22 cellular contexts compared by ENCODE assay signal in the genomic region with DNA sequence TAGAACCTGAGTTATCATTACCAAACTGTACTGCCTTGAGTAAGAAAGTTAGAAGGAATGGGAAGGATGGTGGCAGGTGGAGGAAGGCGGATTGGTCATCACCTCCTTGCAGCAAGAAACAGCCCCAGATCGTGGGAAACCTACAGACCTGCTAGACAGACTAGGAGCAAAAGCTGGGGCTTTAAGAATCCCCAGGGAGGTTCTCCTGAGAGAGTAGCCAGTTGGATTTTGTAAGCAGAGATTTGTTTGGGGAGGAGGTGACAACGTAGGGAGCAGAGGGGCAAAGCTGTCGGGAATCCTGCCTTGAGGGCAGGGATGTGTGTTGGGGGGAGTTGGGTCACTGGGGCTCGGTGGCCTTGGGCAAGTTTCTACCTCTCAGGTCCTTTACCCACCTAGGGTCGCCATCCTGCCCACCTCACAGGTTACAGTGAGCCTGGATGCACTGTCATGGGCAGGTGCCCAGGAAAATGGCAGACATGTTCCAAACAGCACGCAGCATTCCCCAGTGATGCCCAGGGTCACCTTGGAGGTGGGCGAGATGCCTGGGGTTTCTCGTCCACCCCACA. TPM values are rescaled to one million over a fixed set of nuclear protein-coding genes. Genes with fewer than 3 reads are reported as not detected.
A peak's percentile ranks its signal among the peaks of the same experiment; 100 is the strongest.
DNase-seq lines count a peak whose midpoint lies in the region; FAIRE-seq and TF ChIP-seq lines count a peak whose summit lies in the region.
"Had no signal": no experiment of that assay in that cellular context is flagged by ENCODE, and none has a peak within 500 bp of the region (broad histone marks: within the 10 kb centered on the region; RNA-seq: fewer than 3 reads in every experiment).

No MANE protein-coding gene starts in this region.

- H3K9me3 ChIP-seq in SK-N-MC (ENCODE audit: low read depth, low read length), result no peaks in the 10 kb centered on the region
- no peaks in the 10 kb centered on the region for H3K9me3 ChIP-seq in neural progenitor cell (ENCODE audit: low read depth)
- H3K9me3 ChIP-seq in left ventricle myocardium inferior (replicated peaks), result no peaks in the 10 kb centered on the region
- H3K9me3 ChIP-seq: gastroesophageal sphincter, ovary, thoracic aorta had no signal

- peak overlapping the region; percentile 41 for H3K4me3 Mint-ChIP-seq in neural progenitor cell
- no peak overlapping the region for H3K4me3 Mint-ChIP-seq in activated CD4-positive, alpha-beta memory T cell treated with anti-CD3 and anti-CD28 coated beads, Interleukin-2, amount 10 ng/mL, durations not matched to agents 7 days and 5 days
- H3K4me3 Mint-ChIP-seq: activated CD4-positive, alpha-beta memory T cell treated with anti-CD3 and anti-CD28 coated beads for 36 hours; brain had no signal

- POLR2A ChIA-PET in activated CD4-positive, alpha-beta memory T cell treated with anti-CD3 and anti-CD28 coated beads, Interleukin-2, amount 10 ng/mL, durations not matched to agents 7 days and 5 days (lab: Charles Lee), result no interaction called here

- TF ChIP-seq CTCF in neural progenitor cell (IDR thresholded peaks at IDR 0.05) (no peak), left ventricle myocardium inferior (IDR thresholded peaks at IDR 0.05; ENCODE audit: borderline replicate concordance) (no peak)

- H3K27me3 ChIP-seq in neural progenitor cell (peaks cover 28% of the 10 kb centered on the region), left ventricle myocardium inferior (ENCODE audit: low read depth) (peaks cover 31% of the 10 kb centered on the region)
- H3K27me3 ChIP-seq: ovary had no signal

- H3K4me3 ChIP-seq in SK-N-MC, result no peak overlapping the region
- no peak overlapping the region for H3K4me3 ChIP-seq in neural progenitor cell
- no peak overlapping the region for H3K4me3 ChIP-seq in left ventricle myocardium inferior
- H3K4me3 ChIP-seq: BLaER1 treated with 17β-estradiol and CSF1 and Interleukin-3, amounts not matched to agents 10 nM and 100 nM; lung; ovary had no signal

- no peak for DNase-seq in HTR-8/SVneo (ENCODE audit: insufficient read length, low spot score)
- DNase-seq in SK-N-MC (ENCODE audit: low read depth, low spot score), result no peak
- no peak for DNase-seq in neural progenitor cell (ENCODE audit: low spot score)
- no peak for DNase-seq in NCI-H1092 treated with DMSO at 0.1 percent for 48 hours (lab: John Stamatoyannopoulos, UW)
- DNase-seq in activated CD4-positive, alpha-beta memory T cell treated with anti-CD3 and anti-CD28 coated beads, Interleukin-2, amount 10 ng/mL, durations not matched to agents 7 days and 5 days, result no peak
- no peak for DNase-seq in left ventricle myocardium inferior
- DNase-seq: NCI-H1092, NCI-H446 treated with DMSO at 0.1 percent for 48 hours had no signal

- H3K27me3 Mint-ChIP-seq in neural progenitor cell (ENCODE audit: insufficient read depth, low read depth), result peaks cover 10% of the 10 kb centered on the region
- peaks cover 24% of the 10 kb centered on the region for H3K27me3 Mint-ChIP-seq in activated CD4-positive, alpha-beta memory T cell treated with anti-CD3 and anti-CD28 coated beads, Interleukin-2, amount 10 ng/mL, durations not matched to agents 7 days and 5 days

- no peak overlapping the region for H2AFZ ChIP-seq in neural progenitor cell (replicated peaks)

- no peaks in the 10 kb centered on the region for H3F3A ChIP-seq in neural progenitor cell (ENCODE audit: low read depth)

- H3K9ac ChIP-seq in SK-N-MC (ENCODE audit: insufficient read length) (no peak overlapping the region), neural progenitor cell (no peak overlapping the region)
- H3K9ac ChIP-seq: BLaER1 treated with 17β-estradiol and CSF1 and Interleukin-3, amounts not matched to agents 10 nM and 100 nM had no signal

- H3K9me3 Mint-ChIP-seq in neural progenitor cell, result no peaks in the 10 kb centered on the region
- no peaks in the 10 kb centered on the region for H3K9me3 Mint-ChIP-seq in activated CD4-positive, alpha-beta memory T cell treated with anti-CD3 and anti-CD28 coated beads, Interleukin-2, amount 10 ng/mL, durations not matched to agents 7 days and 5 days
- H3K9me3 Mint-ChIP-seq: activated CD4-positive, alpha-beta memory T cell treated with anti-CD3 and anti-CD28 coated beads for 36 hours; activated T-helper 1 cell treated with anti-CD3 and anti-CD28 coated beads, Interleukin-12 subunit alpha, Interleukin-12 subunit beta, Interleukin-2, Interleukin-4 antibody, amounts not matched to agents 30 ng/mL and 10 ng/mL and 1 ng/mL, durations not matched to agents 14 hours and 24 hours and 36 hours; brain; naive thymus-derived CD8-positive, alpha-beta T cell had no signal

- H3K4me1 Mint-ChIP-seq in neural progenitor cell, result peaks cover 7% of the 10 kb centered on the region
- H3K4me1 Mint-ChIP-seq in activated CD4-positive, alpha-beta memory T cell treated with anti-CD3 and anti-CD28 coated beads, Interleukin-2, amount 10 ng/mL, durations not matched to agents 7 days and 5 days, result peaks cover 12% of the 10 kb centered on the region

- no peaks in the 10 kb centered on the region for H4K20me1 ChIP-seq in neural progenitor cell (ENCODE audit: low read depth)
- H4K20me1 ChIP-seq: BLaER1 treated with 17β-estradiol and CSF1 and Interleukin-3, amounts not matched to agents 10 nM and 100 nM had no signal

- CTCF ChIA-PET in activated CD4-positive, alpha-beta memory T cell treated with anti-CD3 and anti-CD28 coated beads, Interleukin-2, amount 10 ng/mL, durations not matched to agents 7 days and 5 days (lab: Charles Lee), result interaction anchor here (0.9 to 1.9 kb wide), 7 partner anchors 10 to 310 kb away, joined by 4 to 7 read pairs (median 5); no protein-coding TSS in a partner anchor

- H3K27ac Mint-ChIP-seq in neural progenitor cell, result no peak overlapping the region
- H3K27ac Mint-ChIP-seq in activated CD4-positive, alpha-beta memory T cell treated with anti-CD3 and anti-CD28 coated beads, Interleukin-2, amount 10 ng/mL, durations not matched to agents 7 days and 5 days, result no peak overlapping the region
- H3K27ac Mint-ChIP-seq: activated CD4-positive, alpha-beta memory T cell treated with anti-CD3 and anti-CD28 coated beads for 36 hours; activated T-helper 1 cell treated with anti-CD3 and anti-CD28 coated beads, Interleukin-12 subunit alpha, Interleukin-12 subunit beta, Interleukin-2, Interleukin-4 antibody, amounts not matched to agents 30 ng/mL and 10 ng/mL and 1 ng/mL, durations not matched to agents 14 hours and 24 hours and 36 hours had no signal

- H3K27ac ChIP-seq in SK-N-MC (peak overlapping the region; percentile 90), neural progenitor cell (no peak overlapping the region), temporal lobe (ENCODE audit: low read depth, low read length) (peak overlapping the region; percentile 63), left ventricle myocardium inferior (replicated peaks) (no peak overlapping the region)
- H3K27ac ChIP-seq: BLaER1 treated with 17β-estradiol and CSF1 and Interleukin-3, amounts not matched to agents 10 nM and 100 nM; ovary; thoracic aorta had no signal

- peak; percentile 49 for FAIRE-seq in HTR-8/SVneo (lab: Jason Lieb, UNC)

- intact Hi-C loops in left ventricle myocardium inferior (cut with micrococcal nuclease), result no loop called here

- no peaks in the 10 kb centered on the region for H3K36me3 Mint-ChIP-seq in neural progenitor cell
- no peaks in the 10 kb centered on the region for H3K36me3 Mint-ChIP-seq in activated CD4-positive, alpha-beta memory T cell treated with anti-CD3 and anti-CD28 coated beads, Interleukin-2, amount 10 ng/mL, durations not matched to agents 7 days and 5 days (ENCODE audit: low read depth)
- H3K36me3 Mint-ChIP-seq: activated CD4-positive, alpha-beta memory T cell treated with anti-CD3 and anti-CD28 coated beads for 36 hours; naive thymus-derived CD8-positive, alpha-beta T cell had no signal

- H3K36me3 ChIP-seq in SK-N-MC (ENCODE audit: insufficient read depth, low read length) (peaks cover 3% of the 10 kb centered on the region; the same call in 1 of the 2 replicates), neural progenitor cell (no peaks in the 10 kb centered on the region), left ventricle myocardium inferior (no peaks in the 10 kb centered on the region)
- H3K36me3 ChIP-seq: BLaER1 treated with 17β-estradiol and CSF1 and Interleukin-3, amounts not matched to agents 10 nM and 100 nM; gastroesophageal sphincter; ovary; thoracic aorta had no signal

- H3K79me2 ChIP-seq in neural progenitor cell (ENCODE audit: low read depth), result no peaks in the 10 kb centered on the region

- no peaks in the 10 kb centered on the region for H3K4me1 ChIP-seq in neural progenitor cell
- peaks cover 15% of the 10 kb centered on the region for H3K4me1 ChIP-seq in left ventricle myocardium inferior
- H3K4me1 ChIP-seq: BLaER1 treated with 17β-estradiol and CSF1 and Interleukin-3, amounts not matched to agents 10 nM and 100 nM had no signal

- H3K4me2 ChIP-seq in neural progenitor cell, result no peak overlapping the region

RNA-seq across cellular contexts. Expression of gene STH, which starts 49.2 kb away (rescaled TPM):
- total RNA-seq in neural progenitor cell (ENCODE audit: low replicate concordance) (not detected in 2 replicates), temporal lobe (2.5 TPM), left ventricle myocardium inferior (not detected)
- not detected for total RNA-seq in activated CD4-positive, alpha-beta memory T cell treated with anti-CD3 and anti-CD28 coated beads, Interleukin-2, amount 10 ng/mL, durations not matched to agents 7 days and 5 days
- total RNA-seq: activated CD4-positive, alpha-beta memory T cell treated with anti-CD3 and anti-CD28 coated beads for 36 hours; activated T-helper 1 cell treated with anti-CD3 and anti-CD28 coated beads, Interleukin-12 subunit alpha, Interleukin-12 subunit beta, Interleukin-2, Interleukin-4 antibody, amounts not matched to agents 30 ng/mL and 10 ng/mL and 1 ng/mL, durations not matched to agents 14 hours and 24 hours and 36 hours; endothelial cell of umbilical vein; fibroblast of lung; gastroesophageal sphincter; lung; mononuclear cell; naive thymus-derived CD8-positive, alpha-beta T cell; ovary; smooth muscle cell; thoracic aorta had no signal

RNA-seq across cellular contexts. Expression of gene MAPT, which starts 55.5 kb away (rescaled TPM):
- total RNA-seq in neural progenitor cell (ENCODE audit: low replicate concordance) (1.4 and 2.4 TPM in 2 replicates), temporal lobe (154 TPM), left ventricle myocardium inferior (28.6 TPM)
- under 1 TPM; 0.15 to 0.70 TPM for total RNA-seq in activated CD4-positive, alpha-beta memory T cell treated with anti-CD3 and anti-CD28 coated beads, Interleukin-2, amount 10 ng/mL, durations not matched to agents 7 days and 5 days

Comparison
In these comparisons a context has a peak if more than half of its experiments do, and no peak if none do; other contexts are left out.
1. H3K27ac ChIP-seq: peak in SK-N-MC (single experiment) and temporal lobe (single experiment); none in neural progenitor cell (single experiment) and left ventricle myocardium inferior (single experiment).